1 cellular context compared by ENCODE assay signal in the genomic region with DNA sequence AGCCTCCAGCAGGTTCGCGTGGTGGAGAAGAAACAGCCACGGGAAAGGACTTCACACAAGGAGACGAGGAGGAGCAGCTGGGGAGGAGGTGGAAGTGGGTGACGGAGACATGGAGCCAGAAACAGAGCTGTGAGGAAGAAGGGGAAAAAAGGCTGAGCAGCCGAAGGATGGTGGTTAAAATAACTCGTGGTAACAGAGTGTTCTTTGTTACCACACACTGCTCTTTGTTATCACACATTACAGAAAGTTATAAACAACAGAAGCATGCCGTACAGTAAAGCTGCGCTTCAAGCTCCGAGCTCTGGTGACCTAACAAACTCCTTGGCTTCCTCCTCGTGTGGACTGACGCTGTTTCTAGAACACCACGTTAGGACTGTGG.
TF ChIP-seq lines count a peak whose summit lies in the region.

No MANE protein-coding gene starts in this region.

TF ChIP-seq in HEK293T, 16 proteins besides CTCF, POLR2A, EP300 and RAD21 (continued from another document):
- TF ChIP-seq ELF4 (IDR thresholded peaks at IDR 0.05) = no peak
- TF ChIP-seq HDGF (IDR thresholded peaks at IDR 0.05; ENCODE audit: borderline replicate concordance) = no peak
- TF ChIP-seq TARDBP (IDR thresholded peaks at IDR 0.05) = no peak
